Comparison of ENCODE assay signal across 9 cellular contexts in genomic region chr7:131522325-131522920, GRCh38. TPM values are rescaled to one million over a fixed set of nuclear protein-coding genes. Genes with fewer than 3 reads are reported as not detected.
DNase-seq lines count a peak whose midpoint lies in the region; ATAC-seq and TF ChIP-seq lines count a peak whose summit lies in the region.
"Had no signal": no experiment of that assay in that cellular context is flagged by ENCODE, and none has a peak within 500 bp of the region (broad histone marks: within the 10 kb centered on the region; RNA-seq: fewer than 3 reads in every experiment).

No MANE protein-coding gene starts in this region.

- peaks cover 5% of the 10 kb centered on the region for H3K27me3 Mint-ChIP-seq in CD4-positive, CD25-positive, alpha-beta regulatory T cell
- H3K27me3 Mint-ChIP-seq in activated CD8-positive, alpha-beta T cell treated with anti-CD3 and anti-CD28 coated beads for 36 hours = peaks cover 2% of the 10 kb centered on the region

- H3K9me3 Mint-ChIP-seq in CD4-positive, CD25-positive, alpha-beta regulatory T cell = no peaks in the 10 kb centered on the region
- H3K9me3 Mint-ChIP-seq in activated CD8-positive, alpha-beta T cell treated with anti-CD3 and anti-CD28 coated beads for 36 hours = no peaks in the 10 kb centered on the region

- H3K9me3 ChIP-seq in CD4-positive, CD25-positive, alpha-beta regulatory T cell (ENCODE audit: control insufficient read depth in 2 of 2, low read length in 2 of 2) = no peaks in the 10 kb centered on the region
- H3K9me3 ChIP-seq: ascending aorta had no signal

- DNase-seq in CD4-positive, CD25-positive, alpha-beta regulatory T cell = peak in 1 of 3 donors; percentile 70
- DNase-seq in activated CD8-positive, alpha-beta T cell treated with anti-CD3 and anti-CD28 coated beads for 36 hours = no peak
- DNase-seq in lung microvascular endothelial cell (ENCODE audit: low read depth in 2 of 2) (peak; percentile 80 to 82), amygdala (lab: John Stamatoyannopoulos, UW) (no peak), substantia nigra (lab: John Stamatoyannopoulos, UW) (no peak), hypothalamus (lab: John Stamatoyannopoulos, UW) (no peak), C1 segment of cervical spinal cord (lab: John Stamatoyannopoulos, UW) (no peak)

- TF ChIP-seq CTCF in activated CD8-positive, alpha-beta T cell treated with anti-CD3 and anti-CD28 coated beads for 36 hours (IDR thresholded peaks at IDR 0.05) = no peak

- H3K4me3 ChIP-seq in CD4-positive, CD25-positive, alpha-beta regulatory T cell (ENCODE audit: low read depth, low read length) = peak overlapping the region; percentile 76
- H3K4me3 ChIP-seq: ascending aorta had no signal

- no peaks in the 10 kb centered on the region for H3K36me3 Mint-ChIP-seq in CD4-positive, CD25-positive, alpha-beta regulatory T cell
- H3K36me3 Mint-ChIP-seq in activated CD8-positive, alpha-beta T cell treated with anti-CD3 and anti-CD28 coated beads for 36 hours (ENCODE audit: low read depth) = no peaks in the 10 kb centered on the region

- H3K27ac ChIP-seq in CD4-positive, CD25-positive, alpha-beta regulatory T cell (ENCODE audit: insufficient read depth, low read length, poor library complexity, severe bottlenecking) = no peak overlapping the region
- H3K27ac ChIP-seq in substantia nigra (ENCODE audit: low read depth, low read length, poor library complexity, severe bottlenecking) = no peak overlapping the region
- H3K27ac ChIP-seq: ascending aorta had no signal

- peaks cover 5% of the 10 kb centered on the region for H3K4me1 ChIP-seq in CD4-positive, CD25-positive, alpha-beta regulatory T cell (ENCODE audit: control insufficient read depth, insufficient read depth, low read length, poor library complexity, severe bottlenecking)
- H3K4me1 ChIP-seq: ascending aorta had no signal

- H3K36me3 ChIP-seq in CD4-positive, CD25-positive, alpha-beta regulatory T cell (ENCODE audit: control insufficient read depth, insufficient read depth, low read length) = no peaks in the 10 kb centered on the region
- H3K36me3 ChIP-seq: ascending aorta had no signal

- CTCF ChIA-PET in activated CD8-positive, alpha-beta T cell treated with anti-CD3 and anti-CD28 coated beads for 36 hours (lab: Charles Lee) = interaction anchor here (1.2 to 1.8 kb wide), 3 partner anchors 9 to 15 kb away, joined by 3 to 8 read pairs (median 7); no protein-coding TSS in a partner anchor

- ATAC-seq in CD4-positive, CD25-positive, alpha-beta regulatory T cell (ENCODE audit: low read depth in 2 of 2) = peak; percentile 28 to 31
- peak; percentile 45 for ATAC-seq in HG02798 (IDR thresholded peaks at IDR 0.05; ENCODE audit: poor library complexity, unreplicated experiment)
- ATAC-seq in activated CD8-positive, alpha-beta T cell treated with anti-CD3 and anti-CD28 coated beads for 36 hours = peak; percentile 88

- intact Hi-C loops in activated CD8-positive, alpha-beta T cell treated with anti-CD3 and anti-CD28 coated beads for 36 hours (cut with micrococcal nuclease) = no loop called here

- peak overlapping the region in 1 of 4 donors; percentile 75 for H3K4me3 Mint-ChIP-seq in CD4-positive, CD25-positive, alpha-beta regulatory T cell
- H3K4me3 Mint-ChIP-seq in activated CD8-positive, alpha-beta T cell treated with anti-CD3 and anti-CD28 coated beads for 36 hours = peak overlapping the region; percentile 34

- H3K27me3 ChIP-seq in CD4-positive, CD25-positive, alpha-beta regulatory T cell (ENCODE audit: control insufficient read depth, insufficient read depth, low read length) = no peaks in the 10 kb centered on the region
- H3K27me3 ChIP-seq: ascending aorta had no signal

- POLR2A ChIA-PET in activated CD8-positive, alpha-beta T cell treated with anti-CD3 and anti-CD28 coated beads for 36 hours (lab: Charles Lee) = no interaction called here

- peak overlapping the region in 1 of 3 donors; percentile 9 for H3K27ac Mint-ChIP-seq in CD4-positive, CD25-positive, alpha-beta regulatory T cell
- no peak overlapping the region for H3K27ac Mint-ChIP-seq in activated CD8-positive, alpha-beta T cell treated with anti-CD3 and anti-CD28 coated beads for 36 hours

- H3K4me1 Mint-ChIP-seq in CD4-positive, CD25-positive, alpha-beta regulatory T cell = peaks cover 5 to 10% (median 8%) of the 10 kb centered on the region in 4 donors
- peaks cover 13% of the 10 kb centered on the region for H3K4me1 Mint-ChIP-seq in activated CD8-positive, alpha-beta T cell treated with anti-CD3 and anti-CD28 coated beads for 36 hours (ENCODE audit: low read depth)

RNA-seq across cellular contexts. Expression of gene PODXL, which starts 34.0 kb away (rescaled TPM):
- 0.89 TPM for total RNA-seq in CD4-positive, CD25-positive, alpha-beta regulatory T cell
- under 1 TPM; 0.17 to 0.54 (median 0.27) TPM for polyA plus RNA-seq in CD4-positive, CD25-positive, alpha-beta regulatory T cell
- under 1 TPM; 0.45 to 0.51 TPM for total RNA-seq in activated CD8-positive, alpha-beta T cell treated with anti-CD3 and anti-CD28 coated beads for 36 hours
- 75.0 and 152 TPM in 2 replicates for total RNA-seq in lung microvascular endothelial cell

Comparison
In these comparisons a context has a peak if more than half of its experiments do, and no peak if none do; other contexts are left out.
1. ATAC-seq: peak in every context shown above with its lines; median percentile 88 in activated CD8-positive, alpha-beta T cell treated with anti-CD3 and anti-CD28 coated beads for 36 hours; 45 in HG02798; 30 in CD4-positive, CD25-positive, alpha-beta regulatory T cell.
2. DNase-seq: peak in lung microvascular endothelial cell (2 of 2); none in activated CD8-positive, alpha-beta T cell treated with anti-CD3 and anti-CD28 coated beads for 36 hours (single experiment), amygdala (0 of 56), substantia nigra (0 of 49), hypothalamus (0 of 51) and C1 segment of cervical spinal cord (0 of 14).
3. RNA of gene PODXL, which starts 34.0 kb away (total RNA-seq): 75.0 to 152 TPM in lung microvascular endothelial cell; 0.89 TPM in CD4-positive, CD25-positive, alpha-beta regulatory T cell (single experiment) and 0.45 to 0.51 TPM in activated CD8-positive, alpha-beta T cell treated with anti-CD3 and anti-CD28 coated beads for 36 hours; every median in the first group is over 10 times any median in the second.